8 cellular contexts compared by ENCODE assay signal in the genomic region with DNA sequence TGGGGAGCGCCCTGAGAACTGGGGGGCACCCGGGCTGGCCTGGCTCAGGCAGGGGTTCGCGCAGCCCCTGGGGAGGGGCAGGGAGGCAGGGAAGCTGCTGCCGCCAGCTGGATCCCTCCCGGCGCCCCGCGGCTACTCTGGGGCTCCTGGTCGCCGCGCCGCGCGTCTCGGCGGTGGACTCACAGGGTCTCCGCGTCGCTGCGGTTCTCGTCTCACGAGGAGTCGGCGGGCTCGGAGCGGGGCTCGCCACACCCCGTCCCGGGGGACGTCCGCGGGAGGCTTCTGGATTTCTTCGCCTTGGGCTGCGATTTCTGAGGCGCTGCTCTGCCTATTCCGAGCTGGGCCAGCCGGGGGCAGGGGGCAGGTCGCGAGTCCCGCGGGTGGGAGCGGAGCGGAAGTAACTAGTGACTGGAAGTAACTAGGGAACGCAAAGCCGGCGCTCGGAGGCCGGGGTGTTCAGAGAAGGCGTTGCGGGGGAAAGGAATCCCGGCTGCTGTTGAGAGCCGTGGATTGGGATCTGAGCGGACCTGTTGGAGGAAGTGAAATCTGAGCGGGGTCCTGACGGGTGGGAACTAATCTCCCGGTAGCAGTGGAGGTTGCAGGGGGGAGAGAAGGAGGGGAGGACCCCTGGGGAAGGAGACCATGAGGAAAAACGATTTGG. TPM values are rescaled to one million over a fixed set of nuclear protein-coding genes. Genes with fewer than 3 reads are reported as not detected.
A peak's percentile ranks its signal among the peaks of the same experiment; 100 is the strongest.
DNase-seq lines count a peak whose midpoint lies in the region; ATAC-seq, FAIRE-seq and TF ChIP-seq lines count a peak whose summit lies in the region.

No MANE protein-coding gene starts in this region.

- peaks cover 5% of the 10 kb centered on the region for H3K36me3 Mint-ChIP-seq in activated B cell treated with CpG ODN at 0.5 μM for 24 hours (ENCODE audit: low read depth)

- H2AFZ ChIP-seq in keratinocyte (ENCODE audit: control insufficient read depth, low read length): peak overlapping the region; percentile 96

- no peaks in the 10 kb centered on the region for H3K36me3 ChIP-seq in keratinocyte (ENCODE audit: control insufficient read depth in 2 of 2, extremely low read depth in 1 of 2, insufficient read depth in 2 of 2, low read length in 2 of 2)

- intact Hi-C loops in activated B cell treated with CpG ODN at 0.5 μM for 24 hours (cut with micrococcal nuclease): loop anchor here (1.0 to 10.0 kb wide), 12 partner anchors 18 to 1601 kb away; a partner anchor contains a TSS

- peak overlapping the region; percentile 77 for H3K27ac Mint-ChIP-seq in activated B cell treated with CpG ODN at 0.5 μM for 24 hours

- no peak for FAIRE-seq in keratinocyte (lab: Jason Lieb, UNC)

- peaks cover 11% of the 10 kb centered on the region for H3K4me1 ChIP-seq in keratinocyte (ENCODE audit: control insufficient read depth, extremely low read depth, insufficient read depth, low read length)

- peak overlapping the region; percentile 94 for H3K9ac ChIP-seq in keratinocyte (ENCODE audit: control insufficient read depth, extremely low read depth, insufficient read depth, low read length)

- H3K4me3 ChIP-seq in keratinocyte (ENCODE audit: control insufficient read depth in 2 of 3, extremely low read depth in 1 of 3, insufficient read depth in 2 of 3, low read depth in 1 of 3, low read length in 3 of 3): peak overlapping the region; percentile 81 to 96 (median 93)

- POLR2A ChIA-PET in activated B cell treated with CpG ODN at 0.5 μM for 24 hours (lab: Charles Lee): interaction anchor here (0.6 to 2.4 kb wide), 5 partner anchors 61 to 1327 kb away, joined by 4 to 15 read pairs (median 5); a partner anchor contains a TSS

- H3K79me2 ChIP-seq in keratinocyte (ENCODE audit: control insufficient read depth, insufficient read depth, low read length): peaks cover 2% of the 10 kb centered on the region

- H3K9me3 ChIP-seq in keratinocyte (ENCODE audit: control insufficient read depth, low read depth, low read length): no peaks in the 10 kb centered on the region

- peak overlapping the region; percentile 97 for H3K27ac ChIP-seq in caudate nucleus (ENCODE audit: low read depth, low read length)
- H3K27ac ChIP-seq in keratinocyte (ENCODE audit: control insufficient read depth, insufficient read depth, low read length): peak overlapping the region; percentile 81

- H3K27me3 Mint-ChIP-seq in activated B cell treated with CpG ODN at 0.5 μM for 24 hours: no peaks in the 10 kb centered on the region

- peak overlapping the region; percentile 99 for H3K4me2 ChIP-seq in keratinocyte (ENCODE audit: control insufficient read depth, extremely low read depth, insufficient read depth, low read depth, low read length)

- TF ChIP-seq POLR2A in GM18505 (IDR thresholded peaks at IDR 0.05; ENCODE audit: borderline replicate concordance, extremely low read depth, insufficient read depth, insufficient read length): peak; percentile 11

- H3K9me1 ChIP-seq in keratinocyte (ENCODE audit: control insufficient read depth, extremely low read depth, insufficient read depth, low read length): no peaks in the 10 kb centered on the region

- CTCF ChIA-PET in activated B cell treated with CpG ODN at 0.5 μM for 24 hours (lab: Charles Lee): interaction anchor here (1.0 to 1.5 kb wide), 3 partner anchors 31 to 69 kb away, joined by 3 to 4 read pairs (median 3); no protein-coding TSS in a partner anchor

- H3K4me1 Mint-ChIP-seq in activated B cell treated with CpG ODN at 0.5 μM for 24 hours: peaks cover 15% of the 10 kb centered on the region

- H3K4me3 Mint-ChIP-seq in activated B cell treated with CpG ODN at 0.5 μM for 24 hours: peak overlapping the region; percentile 93

- no peaks in the 10 kb centered on the region for H3K27me3 ChIP-seq in keratinocyte (ENCODE audit: control insufficient read depth, extremely low read depth, insufficient read depth, low read length)

- dilution Hi-C loops in keratinocyte (cut with MboI; ENCODE audit: extremely low pct_ligation_motif_present, low sequenced_read_pairs): no loop called here

- DNase-seq in NCI-H146 (lab: John Stamatoyannopoulos, UW) (peak; percentile 57), activated B cell treated with CpG ODN at 0.5 μM for 24 hours (peak; percentile 70), caudate nucleus (lab: John Stamatoyannopoulos, UW) (peak in 47 of 61 donors; percentile 13 to 79 (median 57)), keratinocyte (ENCODE audit: low read depth, low spot score) (no peak), T1000 (lab: John Stamatoyannopoulos, UW) (no peak)
- peak; percentile 28 to 40 for DNase-seq in stimulated activated CD4-positive, alpha-beta T cell treated with anti-CD3 and anti-CD28 coated beads, Interleukin-15, amount 100 ng/mL, for 1 hour (ENCODE audit: low read depth in 1 of 2, low spot score in 1 of 2)

- no peaks in the 10 kb centered on the region for H4K20me1 ChIP-seq in keratinocyte (ENCODE audit: control insufficient read depth, extremely low read depth, insufficient read depth, low read length)

- TF ChIP-seq CTCF in activated B cell treated with CpG ODN at 0.5 μM for 24 hours (IDR thresholded peaks at IDR 0.05) (no peak), keratinocyte (optimal IDR thresholded peaks at IDR 0.05 in 1 of 3, IDR thresholded peaks at IDR 0.05 in 1 of 3, conservative IDR thresholded peaks at IDR 0.05 in 1 of 3; ENCODE audit: extremely low read depth in 1 of 3, insufficient read depth in 2 of 3, low read length in 3 of 3) (peak in 1 of 3 experiments; percentile 13)

- no peaks in the 10 kb centered on the region for H3K9me3 Mint-ChIP-seq in activated B cell treated with CpG ODN at 0.5 μM for 24 hours

- ATAC-seq in GM18505 (IDR thresholded peaks at IDR 0.05; ENCODE audit: unreplicated experiment) (peak; percentile 40), HG02678 (IDR thresholded peaks at IDR 0.05; ENCODE audit: unreplicated experiment) (peak; percentile 38), activated B cell treated with CpG ODN at 0.5 μM for 24 hours (ENCODE audit: low read depth) (peak; percentile 53)

RNA-seq across cellular contexts. Expression of a gene that starts 0.5 kb away (rescaled TPM):
- total RNA-seq in activated B cell treated with CpG ODN at 0.5 μM for 24 hours: 20.1 and 23.3 TPM in 2 replicates
- polyA plus RNA-seq in keratinocyte: 34.3 to 65.6 TPM (median 35.6 TPM) in 3 replicates
- 15.8 TPM for polyA plus RNA-seq in keratinocyte (2011; ENCODE audit: low read depth)
- polyA plus RNA-seq in keratinocyte (2011; cell fraction: cytosol; rRNA removed): 51.0 and 53.1 TPM in 2 replicates
- 17.1 and 26.2 TPM in 2 replicates for polyA plus RNA-seq in keratinocyte (2011; cell fraction: nucleus; rRNA removed)
- polyA plus RNA-seq in keratinocyte (2012; ENCODE audit: low replicate concordance): 43.3 and 61.3 TPM in 2 replicates
- polyA minus RNA-seq in keratinocyte: 18.4 to 53.5 TPM (median 48.4 TPM) in 3 replicates
- polyA minus RNA-seq in keratinocyte (2011; cell fraction: cytosol; rRNA and poly(A)+ RNA removed): 40.1 TPM
- 7.8 and 9.0 TPM in 2 replicates for polyA minus RNA-seq in keratinocyte (2011; cell fraction: nucleus; rRNA and poly(A)+ RNA removed)

RNA-seq across cellular contexts. Expression of a gene that starts 49.8 kb away (rescaled TPM):
- 3.7 and 4.8 TPM in 2 replicates for total RNA-seq in activated B cell treated with CpG ODN at 0.5 μM for 24 hours
- 0.69 to 1.5 TPM (median 1.3 TPM) in 3 replicates for polyA plus RNA-seq in keratinocyte
- polyA plus RNA-seq in keratinocyte (2011; ENCODE audit: low read depth): 1.7 TPM
- 0.53 and 0.91 TPM in 2 replicates for polyA plus RNA-seq in keratinocyte (2011; cell fraction: cytosol; rRNA removed)
- polyA plus RNA-seq in keratinocyte (2011; cell fraction: nucleus; rRNA removed): 3.2 and 4.5 TPM in 2 replicates
- 1.3 and 4.8 TPM in 2 replicates for polyA plus RNA-seq in keratinocyte (2012; ENCODE audit: low replicate concordance)
- polyA minus RNA-seq in keratinocyte: 0.59 to 2.9 TPM (median 2.5 TPM) in 3 replicates
- polyA minus RNA-seq in keratinocyte (2011; cell fraction: cytosol; rRNA and poly(A)+ RNA removed): 1.5 TPM
- 2.0 and 5.0 TPM in 2 replicates for polyA minus RNA-seq in keratinocyte (2011; cell fraction: nucleus; rRNA and poly(A)+ RNA removed)

Comparison
In these comparisons a context has a peak if more than half of its experiments do, and no peak if none do; other contexts are left out.
1. DNase-seq: peak in NCI-H146 (single experiment), activated B cell treated with CpG ODN at 0.5 μM for 24 hours (single experiment), caudate nucleus (47 of 61) and stimulated activated CD4-positive, alpha-beta T cell treated with anti-CD3 and anti-CD28 coated beads, Interleukin-15, amount 100 ng/mL, for 1 hour (2 of 2); none in keratinocyte (single experiment) and T1000 (single experiment).
2. Peak in every context shown above with its lines, with median percentiles within 50 percentile points of each other: ATAC-seq.